8 cellular contexts compared by ENCODE assay signal in the genomic region with DNA sequence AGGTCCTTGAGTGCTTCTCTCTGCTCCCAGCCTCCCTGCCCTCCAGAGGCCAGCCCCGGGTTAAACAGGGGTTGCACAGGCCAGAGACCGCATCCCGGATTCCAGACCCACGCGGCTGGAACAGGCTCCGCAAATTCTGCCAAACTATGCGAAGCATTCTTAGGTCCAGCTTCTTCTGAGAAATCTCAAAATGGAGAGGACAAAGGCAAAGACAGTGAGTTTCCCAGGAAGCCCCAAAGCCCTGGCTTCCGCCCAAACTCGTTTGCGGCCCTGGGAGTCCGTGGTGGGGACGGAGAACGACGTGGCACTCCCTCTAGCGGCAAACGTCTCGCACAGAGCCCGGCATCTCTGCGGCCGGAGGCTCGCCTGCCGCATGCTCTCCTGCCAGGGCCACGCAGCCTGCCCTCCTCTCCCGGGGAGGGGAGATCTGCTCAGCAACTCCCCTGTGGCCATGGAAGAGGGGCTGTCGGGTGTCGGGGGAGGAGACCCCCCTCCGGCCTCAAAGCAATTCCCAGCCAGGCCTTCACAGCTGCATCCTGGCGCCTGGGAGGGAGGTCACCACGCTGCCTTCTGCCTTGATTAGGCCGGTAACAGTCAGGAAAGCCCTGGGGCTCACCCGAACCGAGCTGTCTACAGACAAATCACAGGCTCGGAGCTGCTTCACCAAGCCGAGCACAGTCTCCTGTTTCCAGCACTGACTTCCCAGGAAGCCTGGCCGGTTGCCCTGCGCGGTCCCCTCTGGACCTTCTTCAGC. TPM values are rescaled to one million over a fixed set of nuclear protein-coding genes. Genes with fewer than 3 reads are reported as not detected.
DNase-seq lines count a peak whose midpoint lies in the region; ATAC-seq and TF ChIP-seq lines count a peak whose summit lies in the region.

No MANE protein-coding gene starts in this region.

- H3K4me2 ChIP-seq in OCI-LY1 (ENCODE audit: low read length) (no peak overlapping the region), trophoblast cell (ENCODE audit: low read length) (peak overlapping the region; percentile 38)

- H3K9me3 ChIP-seq in OCI-LY1 (ENCODE audit: low read length) (no peaks in the 10 kb centered on the region), cardiac muscle cell (ENCODE audit: low read depth) (no peaks in the 10 kb centered on the region), trophoblast cell (ENCODE audit: insufficient read depth, low read depth, low read length) (no peaks in the 10 kb centered on the region), vagina (no peaks in the 10 kb centered on the region)

- no peak overlapping the region for H3K9ac ChIP-seq in OCI-LY1 (ENCODE audit: low read length)
- no peak overlapping the region for H3K9ac ChIP-seq in trophoblast cell (ENCODE audit: low read length)

- no CpG with 5 or more reads among the region's 37 CpGs for WGBS in trophoblast cell (ENCODE audit: extremely low coverage, insufficient coverage, insufficient read length)

- no peak overlapping the region for H3K27ac Mint-ChIP-seq in CD14-positive monocyte

- no peaks in the 10 kb centered on the region for H3K27me3 ChIP-seq in OCI-LY1 (ENCODE audit: insufficient read depth, low read length)
- no peaks in the 10 kb centered on the region for H3K27me3 ChIP-seq in cardiac muscle cell
- no peaks in the 10 kb centered on the region for H3K27me3 ChIP-seq in trophoblast cell (ENCODE audit: insufficient read depth, low read length)
- H3K27me3 ChIP-seq in vagina = no peaks in the 10 kb centered on the region

- H3K18ac ChIP-seq in trophoblast cell (ENCODE audit: low read length) = no peak overlapping the region

- H4K91ac ChIP-seq in trophoblast cell (ENCODE audit: low read depth, low read length) = peak overlapping the region; percentile 82

- no peak overlapping the region for H3K27ac ChIP-seq in OCI-LY1 (ENCODE audit: low read depth, low read length, poor library complexity, severe bottlenecking)
- no peak overlapping the region for H3K27ac ChIP-seq in cardiac muscle cell
- H3K27ac ChIP-seq in trophoblast cell (ENCODE audit: low read depth, low read length) = peak overlapping the region; percentile 63
- peak overlapping the region; percentile 4 for H3K27ac ChIP-seq in vagina

- peak; percentile 92 for ATAC-seq in GM19035 (IDR thresholded peaks at IDR 0.05; ENCODE audit: unreplicated experiment)
- ATAC-seq in HG03135 (IDR thresholded peaks at IDR 0.05; ENCODE audit: unreplicated experiment) = peak; percentile 90

- H2BK12ac ChIP-seq in trophoblast cell (ENCODE audit: low read length) = peak overlapping the region; percentile 67

- peak overlapping the region; percentile 74 for H2BK5ac ChIP-seq in trophoblast cell (ENCODE audit: low read depth, low read length, poor library complexity)

- H3K4me3 Mint-ChIP-seq in CD14-positive monocyte = no peak overlapping the region

- peaks cover 12 to 30% (median 16%) of the 10 kb centered on the region in 3 donors for H3K27me3 Mint-ChIP-seq in CD14-positive monocyte (ENCODE audit: low read depth in 3 of 3)

- intact Hi-C loops in CD14-positive monocyte (cut with micrococcal nuclease) = no loop called here
- intact Hi-C loops in vagina (cut with DNase I) = no loop called here

- no peak overlapping the region for H2AFZ ChIP-seq in OCI-LY1 (ENCODE audit: low read length)
- peak overlapping the region; percentile 82 for H2AFZ ChIP-seq in trophoblast cell (ENCODE audit: insufficient read depth, low read length, poor library complexity)

- peak; percentile 79 for TF ChIP-seq CTCF in CD14-positive monocyte (IDR thresholded peaks at IDR 0.05)
- TF ChIP-seq CTCF in OCI-LY1 (IDR thresholded peaks at IDR 0.05; ENCODE audit: low read length) = peak; percentile 70
- TF ChIP-seq CTCF in cardiac muscle cell (IDR thresholded peaks at IDR 0.05; ENCODE audit: low read depth, low read length) = peak; percentile 90
- peak; percentile 19 to 91 (median 82) for TF ChIP-seq CTCF in vagina (IDR thresholded peaks at IDR 0.05)

- H3K36me3 Mint-ChIP-seq in CD14-positive monocyte = no peaks in the 10 kb centered on the region

- no peak overlapping the region for H3K4me3 ChIP-seq in OCI-LY1 (ENCODE audit: low read depth, low read length, poor library complexity, severe bottlenecking)
- no peak overlapping the region for H3K4me3 ChIP-seq in cardiac muscle cell
- H3K4me3 ChIP-seq in trophoblast cell (ENCODE audit: low read depth, low read length) = no peak overlapping the region
- H3K4me3 ChIP-seq in vagina = peak overlapping the region in 1 of 2 donors; percentile 27

- H3K79me2 ChIP-seq in OCI-LY1 (ENCODE audit: insufficient read depth, low read length) (no peaks in the 10 kb centered on the region), trophoblast cell (ENCODE audit: control insufficient read depth, insufficient read depth, low read length, poor library complexity) (no peaks in the 10 kb centered on the region)

- H2BK120ac ChIP-seq in trophoblast cell (ENCODE audit: insufficient read depth, low read length, poor library complexity) = peak overlapping the region; percentile 74

- DNase-seq in CD14-positive monocyte (ENCODE audit: low spot score) = no peak
- DNase-seq in activated naive CD4-positive, alpha-beta T cell (lab: John Stamatoyannopoulos, UW) = peak; percentile 10 to 49 (median 36)
- DNase-seq in cardiac muscle cell (ENCODE audit: low read depth in 1 of 2, low spot score in 1 of 2) = peak; percentile 88 to 95
- peak; percentile 55 to 86 for DNase-seq in trophoblast cell
- no peak for DNase-seq in vagina (ENCODE audit: extremely low spot score in 2 of 2)

- peaks cover 11% of the 10 kb centered on the region for H3K79me1 ChIP-seq in trophoblast cell (ENCODE audit: low read length)

- H3K4me1 ChIP-seq in OCI-LY1 (ENCODE audit: insufficient read depth, low read length, severe bottlenecking) (no peaks in the 10 kb centered on the region), cardiac muscle cell (ENCODE audit: low read depth) (no peaks in the 10 kb centered on the region), trophoblast cell (ENCODE audit: control insufficient read depth in 1 of 2, insufficient read depth in 2 of 2, low read length in 2 of 2) (peaks cover 11 to 12% of the 10 kb centered on the region in 2 experiments), vagina (peaks cover 14% of the 10 kb centered on the region)

- H3K36me3 ChIP-seq in OCI-LY1 (ENCODE audit: insufficient read depth, low read length) = no peaks in the 10 kb centered on the region
- H3K36me3 ChIP-seq in cardiac muscle cell = no peaks in the 10 kb centered on the region
- no peaks in the 10 kb centered on the region for H3K36me3 ChIP-seq in trophoblast cell (ENCODE audit: control insufficient read depth in 1 of 2, insufficient read depth in 2 of 2, low read length in 2 of 2)
- no peaks in the 10 kb centered on the region for H3K36me3 ChIP-seq in vagina

- no peak overlapping the region for H4K12ac ChIP-seq in trophoblast cell (ENCODE audit: low read depth, low read length)

- TF ChIP-seq POLR2A in vagina (IDR thresholded peaks at IDR 0.05) = no peak

- H3K4ac ChIP-seq in trophoblast cell (ENCODE audit: low read depth, low read length) = peak overlapping the region; percentile 29

- H3K9me3 Mint-ChIP-seq in CD14-positive monocyte = peaks cover 0 to 3% (median 0%) of the 10 kb centered on the region in 7 donors

- peak overlapping the region; percentile 30 for H3K14ac ChIP-seq in trophoblast cell (ENCODE audit: low read length)

- peak overlapping the region; percentile 81 for H4K8ac ChIP-seq in trophoblast cell (ENCODE audit: low read depth, low read length)

- no peaks in the 10 kb centered on the region for H4K20me1 ChIP-seq in OCI-LY1 (ENCODE audit: insufficient read depth, low read length)

- H3K9me2 ChIP-seq in OCI-LY1 (ENCODE audit: low read depth, low read length) = no peaks in the 10 kb centered on the region

- no peaks in the 10 kb centered on the region for H3F3A ChIP-seq in OCI-LY1 (ENCODE audit: insufficient read depth, low read length)

- no peak overlapping the region for H3K23ac ChIP-seq in trophoblast cell (ENCODE audit: low read length)

- H2AK5ac ChIP-seq in trophoblast cell (ENCODE audit: low read length) = no peak overlapping the region

- H3K4me1 Mint-ChIP-seq in CD14-positive monocyte = no peaks in the 10 kb centered on the region

RNA-seq across cellular contexts. Expression of a gene that starts 33.4 kb away (rescaled TPM):
- not detected for polyA plus RNA-seq in CD14-positive monocyte
- 5.7 and 11.0 TPM in 2 replicates for total RNA-seq in cardiac muscle cell
- 5.6 and 14.2 TPM in 2 replicates for polyA plus RNA-seq in cardiac muscle cell
- 6.9 and 7.0 TPM in 2 replicates for polyA plus RNA-seq in trophoblast cell (2013)
- total RNA-seq in vagina = 19.4 TPM

Comparison
In these comparisons a context has a peak if more than half of its experiments do, and no peak if none do; other contexts are left out.
1. DNase-seq: peak in activated naive CD4-positive, alpha-beta T cell (4 of 4), cardiac muscle cell (2 of 2) and trophoblast cell (2 of 2); none in CD14-positive monocyte (single experiment) and vagina (0 of 2).
2. H3K27ac ChIP-seq: peak in trophoblast cell (single experiment) and vagina (single experiment); none in OCI-LY1 (single experiment) and cardiac muscle cell (single experiment).
3. Peak in every context shown above with its lines, with median percentiles within 50 percentile points of each other: CTCF ChIP-seq.